ENCODE assay signal across 8 cellular contexts in the genomic region with DNA sequence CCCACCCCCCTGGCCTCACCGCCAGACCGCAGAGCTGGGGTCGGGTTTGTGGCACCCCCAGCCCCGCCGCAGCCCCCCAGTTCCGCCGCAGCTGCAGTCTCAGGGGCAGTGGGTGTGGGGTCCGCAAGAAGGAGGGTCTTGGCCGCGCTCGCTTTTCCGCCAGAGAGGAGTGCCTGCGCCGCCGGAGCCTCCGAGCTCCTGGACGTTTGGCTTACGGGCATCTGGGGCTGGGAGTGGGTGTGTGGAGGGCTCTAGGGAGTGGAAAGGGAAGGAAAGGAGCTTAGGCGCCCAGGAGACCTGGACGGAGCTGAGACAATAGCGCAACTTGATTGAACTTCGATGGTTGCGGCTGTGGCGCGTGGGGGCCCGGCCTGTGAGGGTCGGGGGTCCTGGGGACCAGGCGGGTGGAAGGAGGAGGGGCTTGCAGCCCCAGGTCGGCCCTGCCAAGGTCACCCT.
DNase-seq lines count a peak whose midpoint lies in the region; ATAC-seq and TF ChIP-seq lines count a peak whose summit lies in the region.

No MANE protein-coding gene starts in this region.

- ATAC-seq in CD4-positive, alpha-beta T cell (ENCODE audit: poor library complexity) = no peak
- ATAC-seq in GM19035 (IDR thresholded peaks at IDR 0.05; ENCODE audit: unreplicated experiment) (no peak), HG03469 (IDR thresholded peaks at IDR 0.05; ENCODE audit: unreplicated experiment) (no peak)

- no peaks in the 10 kb centered on the region for H3F3A ChIP-seq in OCI-LY1 (ENCODE audit: insufficient read depth, low read length)

- H2BK120ac ChIP-seq in neuronal stem cell (ENCODE audit: low read depth, low read length) = peak overlapping the region; percentile 87

- no peak overlapping the region for H3K27ac ChIP-seq in CD4-positive, alpha-beta T cell (ENCODE audit: low read depth, low read length)
- H3K27ac ChIP-seq in OCI-LY1 (ENCODE audit: low read depth, low read length, poor library complexity, severe bottlenecking) (no peak overlapping the region), esophagus muscularis mucosa (replicated peaks in 1 of 4) (peak overlapping the region; percentile 70 to 75 (median 71)), neuronal stem cell (replicated peaks; ENCODE audit: low read length) (peak overlapping the region; percentile 91)

- peaks cover 32% of the 10 kb centered on the region for H3K4me1 Mint-ChIP-seq in CD4-positive, alpha-beta T cell (ENCODE audit: low read depth)

- H3K4me3 Mint-ChIP-seq in CD4-positive, alpha-beta T cell = peak overlapping the region; percentile 96

- peak overlapping the region; percentile 56 for H3K4ac ChIP-seq in neuronal stem cell (ENCODE audit: low read length)

- H3K4me3 ChIP-seq in OCI-LY1 (ENCODE audit: low read depth, low read length, poor library complexity, severe bottlenecking) = peak overlapping the region; percentile 62
- H3K4me3 ChIP-seq in esophagus muscularis mucosa = peak overlapping the region; percentile 61 to 70 (median 66)
- H3K4me3 ChIP-seq in neuronal stem cell (ENCODE audit: low read length in 2 of 2) = peak overlapping the region; percentile 76 to 86

- peak overlapping the region; percentile 98 for H3K18ac ChIP-seq in neuronal stem cell (ENCODE audit: low read length)

- H3K9ac ChIP-seq in OCI-LY1 (ENCODE audit: low read length) (peak overlapping the region; percentile 40; the same call in 1 of the 2 replicates), neuronal stem cell (ENCODE audit: low read depth, low read length, poor library complexity) (peak overlapping the region; percentile 95)

- no peak overlapping the region for H2BK12ac ChIP-seq in neuronal stem cell (ENCODE audit: low read length)

- WGBS in esophagus muscularis mucosa = 23% methylated on average over 22 of the region's 29 CpGs
- WGBS in neuronal stem cell (ENCODE audit: extremely low coverage in 2 of 2, insufficient read length in 2 of 2, insufficient replicate concordance in 1 of 2), 2 donors = no CpG with 5 or more reads among the region's 29 CpGs

- no peak for DNase-seq in CD4-positive, alpha-beta T cell
- DNase-seq in esophagus muscularis mucosa (ENCODE audit: extremely low spot score) = no peak
- DNase-seq in neuronal stem cell (ENCODE audit: low spot score) = no peak
- no peak for DNase-seq in T-helper 9 cell
- DNase-seq in activated effector memory CD4-positive, alpha-beta T cell treated with anti-CD3 and anti-CD28 coated beads, Interleukin-2, amount 50 U/mL, for 16 hours = no peak

- no peak for TF ChIP-seq POLR2A in esophagus muscularis mucosa (IDR thresholded peaks at IDR 0.05; ENCODE audit: low read depth)

- H3K9me3 ChIP-seq in CD4-positive, alpha-beta T cell (ENCODE audit: control insufficient read depth, low read length) = no peaks in the 10 kb centered on the region
- H3K9me3 ChIP-seq in OCI-LY1 (ENCODE audit: low read length) = no peaks in the 10 kb centered on the region
- no peaks in the 10 kb centered on the region for H3K9me3 ChIP-seq in esophagus muscularis mucosa
- no peaks in the 10 kb centered on the region for H3K9me3 ChIP-seq in neuronal stem cell (replicated peaks in 1 of 2; ENCODE audit: control insufficient read depth in 2 of 2, insufficient read depth in 1 of 2, low read depth in 1 of 2, low read length in 2 of 2)

- H3K79me1 ChIP-seq in neuronal stem cell (ENCODE audit: low read depth, low read length) = no peaks in the 10 kb centered on the region

- peak overlapping the region; percentile 42 for H3K27ac Mint-ChIP-seq in CD4-positive, alpha-beta T cell

- H3K14ac ChIP-seq in neuronal stem cell (ENCODE audit: low read length) = peak overlapping the region; percentile 65

- no peak overlapping the region for H4K91ac ChIP-seq in neuronal stem cell (ENCODE audit: low read depth, low read length, poor library complexity)

- peak overlapping the region; percentile 90 for H2AK5ac ChIP-seq in neuronal stem cell (ENCODE audit: low read depth, low read length)

- peak overlapping the region; percentile 98 for H2BK5ac ChIP-seq in neuronal stem cell (ENCODE audit: low read length)

- no peaks in the 10 kb centered on the region for H3K27me3 ChIP-seq in CD4-positive, alpha-beta T cell (ENCODE audit: control insufficient read depth, insufficient read depth, low read length)
- no peaks in the 10 kb centered on the region; the same call in 1 of the 2 replicates for H3K27me3 ChIP-seq in OCI-LY1 (ENCODE audit: insufficient read depth, low read length)
- no peaks in the 10 kb centered on the region for H3K27me3 ChIP-seq in esophagus muscularis mucosa
- no peaks in the 10 kb centered on the region for H3K27me3 ChIP-seq in neuronal stem cell (ENCODE audit: control insufficient read depth in 3 of 3, insufficient read depth in 3 of 3, low read depth in 1 of 3, low read length in 3 of 3)

- TF ChIP-seq EP300 in esophagus muscularis mucosa (IDR thresholded peaks at IDR 0.05) = no peak

- H3K4me1 ChIP-seq in OCI-LY1 (ENCODE audit: insufficient read depth, low read length, severe bottlenecking) (peaks cover 24% of the 10 kb centered on the region), esophagus muscularis mucosa (peaks cover 62 to 68% (median 65%) of the 10 kb centered on the region in 4 donors), neuronal stem cell (ENCODE audit: control insufficient read depth in 2 of 2, insufficient read depth in 1 of 2, low read depth in 1 of 2, low read length in 2 of 2) (peaks cover 49 to 50% of the 10 kb centered on the region in 2 donors)

- H3K23ac ChIP-seq in neuronal stem cell (ENCODE audit: low read depth, low read length, poor library complexity) = peak overlapping the region; percentile 22

- peak overlapping the region; percentile 67 for H3K4me2 ChIP-seq in OCI-LY1 (ENCODE audit: low read length)
- H3K4me2 ChIP-seq in neuronal stem cell (ENCODE audit: insufficient read depth, low read length, poor library complexity, severe bottlenecking) = peak overlapping the region; percentile 77

- intact Hi-C loops in CD4-positive, alpha-beta T cell (cut with DNase I, micrococcal nuclease) = no loop called here
- intact Hi-C loops in esophagus muscularis mucosa (cut with DNase I) = no loop called here

- no peaks in the 10 kb centered on the region for H4K20me1 ChIP-seq in OCI-LY1 (ENCODE audit: insufficient read depth, low read length)

- no peak for TF ChIP-seq CTCF in CD4-positive, alpha-beta T cell (IDR thresholded peaks at IDR 0.05)
- TF ChIP-seq CTCF in OCI-LY1 (IDR thresholded peaks at IDR 0.05; ENCODE audit: low read length) (no peak), esophagus muscularis mucosa (IDR thresholded peaks at IDR 0.05) (no peak)

- H3K36me3 ChIP-seq in OCI-LY1 (ENCODE audit: insufficient read depth, low read length) = no peaks in the 10 kb centered on the region
- H3K36me3 ChIP-seq in esophagus muscularis mucosa = no peaks in the 10 kb centered on the region
- peaks cover 7 to 30% of the 10 kb centered on the region in 2 donors for H3K36me3 ChIP-seq in neuronal stem cell (replicated peaks in 1 of 2; ENCODE audit: control insufficient read depth in 2 of 2, insufficient read depth in 2 of 2, low read length in 2 of 2)

- H2AFZ ChIP-seq in OCI-LY1 (ENCODE audit: low read length) (no peak overlapping the region), neuronal stem cell (ENCODE audit: low read length) (peak overlapping the region; percentile 81)

- CTCF ChIA-PET in CD4-positive, alpha-beta T cell (lab: Charles Lee) = no interaction called here

- peaks cover 4% of the 10 kb centered on the region for H3K36me3 Mint-ChIP-seq in CD4-positive, alpha-beta T cell (ENCODE audit: low read depth)

- H2BK15ac ChIP-seq in neuronal stem cell (ENCODE audit: low read length) = peak overlapping the region; percentile 11

- H3K27me3 Mint-ChIP-seq in CD4-positive, alpha-beta T cell = peaks cover 18% of the 10 kb centered on the region

- H3K9me2 ChIP-seq in OCI-LY1 (ENCODE audit: low read depth, low read length) = no peaks in the 10 kb centered on the region

- no peaks in the 10 kb centered on the region for H3K79me2 ChIP-seq in OCI-LY1 (ENCODE audit: insufficient read depth, low read length)

- peak overlapping the region; percentile 77 for H4K8ac ChIP-seq in neuronal stem cell (ENCODE audit: low read depth, low read length)

- H3K9me3 Mint-ChIP-seq in CD4-positive, alpha-beta T cell = no peaks in the 10 kb centered on the region

- POLR2A ChIA-PET in CD4-positive, alpha-beta T cell (lab: Charles Lee) = interaction anchor here (0.9 to 1.5 kb wide), 2 partner anchors 8 to 17 kb away, joined by 3 to 4 read pairs; no protein-coding TSS in a partner anchor

Comparison
In these comparisons a context has a peak if more than half of its experiments do, and no peak if none do; other contexts are left out.
1. H3K27ac ChIP-seq: peak in esophagus muscularis mucosa (4 of 4) and neuronal stem cell (single experiment); none in CD4-positive, alpha-beta T cell (single experiment) and OCI-LY1 (single experiment).
2. Peak in every context shown above with its lines, with median percentiles within 50 percentile points of each other: H3K4me3 ChIP-seq.